9 cellular contexts compared by ENCODE assay signal in the genomic region with DNA sequence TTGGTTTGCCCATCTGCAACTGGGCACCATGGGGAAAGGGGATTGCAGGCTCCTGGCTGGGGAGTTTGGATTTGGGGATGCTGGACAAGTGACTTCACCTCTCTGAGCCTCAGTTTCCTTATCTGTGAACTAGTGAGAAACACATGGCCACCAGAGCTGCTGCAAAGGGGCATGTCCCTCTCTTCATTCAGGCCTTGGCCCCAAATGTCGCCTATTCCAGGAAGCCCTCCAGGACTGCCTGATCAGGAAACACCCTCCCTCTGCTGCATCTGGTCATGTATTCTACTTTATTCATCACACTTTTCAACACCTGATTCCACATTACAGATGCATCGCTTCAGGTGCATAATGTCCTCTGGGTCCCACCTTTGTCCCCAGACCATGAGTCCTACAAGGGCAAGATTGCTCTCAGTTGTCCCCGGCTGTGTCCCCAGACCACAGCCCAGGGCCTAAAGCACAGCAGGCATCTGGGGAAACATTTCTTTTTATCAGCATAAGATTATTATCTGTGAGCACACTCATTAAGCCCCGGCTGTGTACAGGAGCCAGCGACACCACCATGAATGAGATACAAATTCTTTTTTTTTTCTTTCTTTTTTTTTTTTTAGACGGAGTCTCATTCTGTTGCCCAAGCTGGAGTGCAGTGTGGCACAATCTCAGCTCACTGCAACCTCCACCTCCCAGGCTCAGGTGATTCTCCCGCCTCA. TPM values are rescaled to one million over a fixed set of nuclear protein-coding genes. Genes with fewer than 3 reads are reported as not detected.
A peak's percentile ranks its signal among the peaks of the same experiment; 100 is the strongest.
DNase-seq lines count a peak whose midpoint lies in the region; ATAC-seq and TF ChIP-seq lines count a peak whose summit lies in the region.
"Had no signal": no experiment of that assay in that cellular context is flagged by ENCODE, and none has a peak within 500 bp of the region (broad histone marks: within the 10 kb centered on the region; RNA-seq: fewer than 3 reads in every experiment).

No MANE protein-coding gene starts in this region.

- peaks cover 13% of the 10 kb centered on the region for H3K9me3 ChIP-seq in OCI-LY3 (ENCODE audit: insufficient read depth, low read length)

- H3K4me3 ChIP-seq in OCI-LY3 (ENCODE audit: low read length): peak overlapping the region; percentile 52
- peak overlapping the region; percentile 35 for H3K4me3 ChIP-seq in epithelial cell of proximal tubule (ENCODE audit: low read depth, low read length)
- peak overlapping the region in 5 of 7 experiments; percentile 6 to 30 (median 11) for H3K4me3 ChIP-seq in skin epidermis

- H3K27ac ChIP-seq in OCI-LY3 (ENCODE audit: low read length) (peak overlapping the region; percentile 82), skin epidermis (peak overlapping the region in 20 of 21 experiments; percentile 11 to 93 (median 68))

- peak overlapping the region; percentile 52; the same call in 1 of the 2 replicates for H3K9ac ChIP-seq in OCI-LY3 (ENCODE audit: low read length)

- H3K4me1 ChIP-seq in OCI-LY3 (ENCODE audit: low read length): peaks cover 34% of the 10 kb centered on the region

- peaks cover 5% of the 10 kb centered on the region for H3K36me3 ChIP-seq in OCI-LY3 (replicated peaks; ENCODE audit: low read depth, low read length)

- TF ChIP-seq CTCF in OCI-LY3 (IDR thresholded peaks at IDR 0.05; ENCODE audit: low read depth, low read length) (peak; percentile 7; the same call in 1 of the 2 replicates), epithelial cell of proximal tubule (conservative IDR thresholded peaks at IDR 0.05; ENCODE audit: low read depth, low read length) (no peak)

- H3K4me2 ChIP-seq in OCI-LY3 (ENCODE audit: low read length): peak overlapping the region; percentile 75

- DNase-seq in epithelial cell of proximal tubule (ENCODE audit: low read depth) (no peak), islet precursor cell (no peak), T1000 (lab: John Stamatoyannopoulos, UW) (no peak), NCI-H345 (lab: John Stamatoyannopoulos, UW) (no peak)

- H3K27me3 ChIP-seq in OCI-LY3 (ENCODE audit: low read depth, low read length): no peaks in the 10 kb centered on the region

- H4K20me1 ChIP-seq in OCI-LY3 (ENCODE audit: insufficient read depth, low read length): no peaks in the 10 kb centered on the region

- H3K79me2 ChIP-seq in OCI-LY3 (ENCODE audit: low read length): no peaks in the 10 kb centered on the region

- no peak overlapping the region for H2AFZ ChIP-seq in OCI-LY3 (ENCODE audit: low read depth, low read length)

- ATAC-seq in GM21390 (IDR thresholded peaks at IDR 0.05; ENCODE audit: unreplicated experiment) (peak; percentile 17), HG02610 (IDR thresholded peaks at IDR 0.05; ENCODE audit: unreplicated experiment) (no peak)

RNA-seq across cellular contexts. Expression of gene ARRDC2, which starts 37.5 kb away (rescaled TPM):
- total RNA-seq in epithelial cell of proximal tubule: 9.9 and 13.4 TPM in 2 replicates

RNA-seq across cellular contexts. Expression of gene IL12RB1, which starts 41.3 kb away (rescaled TPM):
- total RNA-seq in epithelial cell of proximal tubule: not detected in 2 replicates
- total RNA-seq: temporal lobe had no signal

RNA-seq across cellular contexts. Expression of gene MAST3, which starts 52.1 kb away (rescaled TPM):
- total RNA-seq in epithelial cell of proximal tubule: 1.7 and 3.5 TPM in 2 replicates
